20 cellular contexts compared by ENCODE assay signal in genomic region chr5:264346-264745, GRCh38. TPM values are rescaled to one million over a fixed set of nuclear protein-coding genes. Genes with fewer than 3 reads are reported as not detected.
DNase-seq lines count a peak whose midpoint lies in the region; ATAC-seq, FAIRE-seq and TF ChIP-seq lines count a peak whose summit lies in the region.
"Had no signal": no experiment of that assay in that cellular context is flagged by ENCODE, and none has a peak within 500 bp of the region (broad histone marks: within the 10 kb centered on the region; RNA-seq: fewer than 3 reads in every experiment).

No MANE protein-coding gene starts in this region.

- no peak for TF ChIP-seq POLR2A in K562 (conservative IDR thresholded peaks at IDR 0.05)

- H2AFZ ChIP-seq in K562 (ENCODE audit: low read depth, low read length), result no peak overlapping the region
- no peak overlapping the region for H2AFZ ChIP-seq in smooth muscle cell (ENCODE audit: low read depth)

- H3K4me3 ChIP-seq in K562 (no peak overlapping the region), smooth muscle cell (no peak overlapping the region)
- H3K4me3 ChIP-seq: gastrocnemius medialis had no signal

- H3K9me3 ChIP-seq in K562 (replicated peaks; ENCODE audit: control insufficient read depth, insufficient read depth, low read depth, low read length) (no peaks in the 10 kb centered on the region), smooth muscle cell (replicated peaks; ENCODE audit: low read depth) (no peaks in the 10 kb centered on the region)
- H3K9me3 ChIP-seq: gastrocnemius medialis had no signal

- H3K27ac Mint-ChIP-seq in activated CD4-positive, alpha-beta T cell treated with anti-CD3 and anti-CD28 coated beads, Interleukin-2, amount 10 ng/mL, durations not matched to agents 24 days and 14 days, result peak overlapping the region; percentile 41
- H3K27ac Mint-ChIP-seq: T-helper 1 cell treated with Interleukin-12 subunit alpha and Interleukin-12 subunit beta and Interleukin-4 antibody, amounts not matched to agents 30 μg/mL and 1 μg/mL, for 36 hours had no signal

- no peak; the same call in 2 of the 3 replicates for ATAC-seq in K562
- ATAC-seq in HG02885 (IDR thresholded peaks at IDR 0.05; ENCODE audit: poor library complexity, unreplicated experiment), result no peak
- ATAC-seq: gastrocnemius medialis; stimulated activated effector memory CD8-positive, alpha-beta T cell treated with anti-CD3 and anti-CD28 coated beads, Interleukin-12 subunit alpha, Interleukin-12 subunit beta, amount 100 ng/mL, for 72 hours had no signal

- H3K4me3 Mint-ChIP-seq in activated CD4-positive, alpha-beta T cell treated with anti-CD3 and anti-CD28 coated beads, Interleukin-2, amount 10 ng/mL, durations not matched to agents 24 days and 14 days, result no peak overlapping the region
- H3K4me3 Mint-ChIP-seq: stimulated activated effector memory CD8-positive, alpha-beta T cell treated with anti-CD3 and anti-CD28 coated beads, Interleukin-12 subunit alpha, Interleukin-12 subunit beta, amount 100 ng/mL, for 72 hours; T-helper 1 cell treated with Interleukin-12 subunit alpha and Interleukin-12 subunit beta and Interleukin-4 antibody, amounts not matched to agents 30 μg/mL and 1 μg/mL, for 36 hours had no signal

- no peak overlapping the region for H3K4me2 ChIP-seq in K562 (ENCODE audit: insufficient read depth, low read length)
- H3K4me2 ChIP-seq in smooth muscle cell, result peak overlapping the region; percentile 73

- TF ChIP-seq CTCF in K562 (IDR thresholded peaks at IDR 0.05 in 2 of 3, conservative IDR thresholded peaks at IDR 0.05 in 1 of 3; ENCODE audit: insufficient read depth in 2 of 3, low read depth in 1 of 3, low read length in 3 of 3) (no peak), smooth muscle cell (IDR thresholded peaks at IDR 0.05; ENCODE audit: borderline replicate concordance, insufficient read depth, poor library complexity, severe bottlenecking) (no peak), GM13976 (IDR thresholded peaks at IDR 0.05; ENCODE audit: borderline replicate concordance, control extremely low read depth, extremely low read depth, insufficient read depth, missing control alignments) (no peak)

- peaks cover 27% of the 10 kb centered on the region for H3K36me3 Mint-ChIP-seq in activated CD4-positive, alpha-beta T cell treated with anti-CD3 and anti-CD28 coated beads, Interleukin-2, amount 10 ng/mL, durations not matched to agents 24 days and 14 days (ENCODE audit: low read depth)

- intact Hi-C loops in activated CD4-positive, alpha-beta T cell treated with anti-CD3 and anti-CD28 coated beads, Interleukin-2, amount 10 ng/mL, durations not matched to agents 24 days and 14 days (cut with micrococcal nuclease), result no loop called here
- intact Hi-C loops in K562 (cut with micrococcal nuclease), result no loop called here

- in situ Hi-C loops in K562 (cut with MboI) (loop anchor here (5.0 kb wide), 1 partner anchor 1303 kb away; no protein-coding TSS in a partner anchor), GM13976 (cut with MboI; ENCODE audit: low sequenced_read_pairs, unreplicated experiment) (no loop called here)

- H3K9ac ChIP-seq in K562 (ENCODE audit: insufficient read depth in 1 of 2, low read depth in 2 of 2, low read length in 2 of 2) (peak overlapping the region in 1 of 2 experiments; percentile 68; a peak in 1 of 4 replicates), smooth muscle cell (ENCODE audit: low read depth) (peak overlapping the region; percentile 19)

- FAIRE-seq in K562 (lab: Jason Lieb, UNC), result no peak
- FAIRE-seq: GM12892 had no signal

- no peak overlapping the region for H3K27ac ChIP-seq in K562 (ENCODE audit: extremely low read depth, low read depth, low read length)
- peak overlapping the region; percentile 62 for H3K27ac ChIP-seq in layer of hippocampus (ENCODE audit: low read depth, low read length)
- H3K27ac ChIP-seq in smooth muscle cell (ENCODE audit: low read depth), result peak overlapping the region; percentile 85

- no peaks in the 10 kb centered on the region for H3K9me1 ChIP-seq in K562 (ENCODE audit: control insufficient read depth, insufficient read depth, low read length)

- peaks cover 3% of the 10 kb centered on the region for H3K4me1 Mint-ChIP-seq in activated CD4-positive, alpha-beta T cell treated with anti-CD3 and anti-CD28 coated beads, Interleukin-2, amount 10 ng/mL, durations not matched to agents 24 days and 14 days

- BruUV-seq in K562 (replicated peaks; lab: Mats Ljungman, UMichigan), result no TSS peak

- H3K36me3 ChIP-seq in K562 (ENCODE audit: control insufficient read depth, insufficient read depth, low read length), result peaks cover 27% of the 10 kb centered on the region; the same call in 2 of the 3 replicates
- no peaks in the 10 kb centered on the region for H3K36me3 ChIP-seq in smooth muscle cell (ENCODE audit: low read depth)

- H4K20me1 ChIP-seq in K562 (replicated peaks; ENCODE audit: control insufficient read depth, insufficient read depth, low read length) (no peaks in the 10 kb centered on the region), smooth muscle cell (ENCODE audit: low read depth) (no peaks in the 10 kb centered on the region)

- no peak for TF ChIP-seq RAD21 in K562 (CRISPR knock-in tag; conservative IDR thresholded peaks at IDR 0.05 in 1 of 2, IDR thresholded peaks at IDR 0.05 in 1 of 2)

- WGBS in K562 (ENCODE audit: insufficient coverage, low coverage, missing lambda C conversion rate), result 91% methylated on average over 11 of the region's 11 CpGs
- WGBS in smooth muscle cell (ENCODE audit: low lambda C conversion rate), result 89% methylated on average over 11 of the region's 11 CpGs

- H3K27me3 ChIP-seq in K562 (ENCODE audit: control insufficient read depth in 2 of 2, insufficient read depth in 2 of 2, low read length in 2 of 2), result no peaks in the 10 kb centered on the region
- no peaks in the 10 kb centered on the region for H3K27me3 ChIP-seq in layer of hippocampus (ENCODE audit: control insufficient read depth, insufficient read depth, low read length)
- no peaks in the 10 kb centered on the region for H3K27me3 ChIP-seq in smooth muscle cell (ENCODE audit: low read depth)
- H3K27me3 ChIP-seq: gastrocnemius medialis had no signal

- peaks cover 4% of the 10 kb centered on the region for H3K9me3 Mint-ChIP-seq in activated CD4-positive, alpha-beta T cell treated with anti-CD3 and anti-CD28 coated beads, Interleukin-2, amount 10 ng/mL, durations not matched to agents 24 days and 14 days
- H3K9me3 Mint-ChIP-seq: stimulated activated effector memory CD8-positive, alpha-beta T cell treated with anti-CD3 and anti-CD28 coated beads, Interleukin-12 subunit alpha, Interleukin-12 subunit beta, amount 100 ng/mL, for 72 hours had no signal

- DNase-seq in activated CD4-positive, alpha-beta T cell treated with anti-CD3 and anti-CD28 coated beads, Interleukin-2, amount 10 ng/mL, durations not matched to agents 24 days and 14 days, result no peak
- DNase-seq in activated CD4-positive, alpha-beta T cell treated with anti-CD3 and anti-CD28 coated beads, Interleukin-2, amount 50 U/mL, for 4 hours, result no peak
- no peak for DNase-seq in K562 (ENCODE audit: extremely low read depth in 1 of 4, low spot score in 3 of 4)
- no peak for DNase-seq in smooth muscle cell (lab: John Stamatoyannopoulos, UW; ENCODE audit: unreplicated experiment)
- DNase-seq in GM13976 (ENCODE audit: low spot score), result no peak
- no peak for DNase-seq in KG1 (lab: John Stamatoyannopoulos, UW)
- DNase-seq: 8988T; activated CD4-positive, alpha-beta T cell treated with anti-CD3 and anti-CD28 coated beads for 1 hour; activated effector memory CD4-positive, alpha-beta T cell treated with Interleukin-2 at 50 U/mL for 16 hours; effector CD4-positive, alpha-beta T cell; gastrocnemius medialis; islet precursor cell; NCI-H1105; NCI-H446; stimulated activated CD4-positive, alpha-beta T cell treated with anti-CD3 and anti-CD28 coated beads, Interleukin-4, amount 100 ng/mL, for 4 hours had no signal

- CTCF ChIA-PET in K562 (lab: Yijun Ruan, JAX; ENCODE audit: low intra/inter-chr PET ratio), result no interaction called here

- TF ChIP-seq EP300 in K562 (IDR thresholded peaks at IDR 0.05; ENCODE audit: low read length), result no peak

- H3K27me3 Mint-ChIP-seq in activated CD4-positive, alpha-beta T cell treated with anti-CD3 and anti-CD28 coated beads, Interleukin-2, amount 10 ng/mL, durations not matched to agents 24 days and 14 days, result no peaks in the 10 kb centered on the region

- H3K4me1 ChIP-seq in K562 (replicated peaks in 1 of 2; ENCODE audit: control insufficient read depth in 2 of 2, insufficient read depth in 2 of 2, low read length in 2 of 2) (no peaks in the 10 kb centered on the region), smooth muscle cell (ENCODE audit: low read depth) (no peaks in the 10 kb centered on the region)
- H3K4me1 ChIP-seq: gastrocnemius medialis had no signal

- POLR2A ChIA-PET in K562 (lab: Yijun Ruan, JAX), result no interaction called here

- no peaks in the 10 kb centered on the region for H3K79me2 ChIP-seq in K562 (ENCODE audit: control insufficient read depth, insufficient read depth, low read length)
- H3K79me2 ChIP-seq in smooth muscle cell (ENCODE audit: low read depth), result no peaks in the 10 kb centered on the region

- peaks cover 13% of the 10 kb centered on the region for H3F3A ChIP-seq in smooth muscle cell (ENCODE audit: low read depth)

RNA-seq across cellular contexts. Expression of gene PDCD6, which starts 7.1 kb away (rescaled TPM):
- 118 and 119 TPM in 2 replicates for total RNA-seq in activated CD4-positive, alpha-beta T cell treated with anti-CD3 and anti-CD28 coated beads, Interleukin-2, amount 10 ng/mL, durations not matched to agents 24 days and 14 days
- 308 and 309 TPM in 2 replicates for total RNA-seq in K562 (2011; cell fraction: chromatin; rRNA removed; ENCODE audit: low replicate concordance)
- total RNA-seq in K562 (2011; cell fraction: nucleolus; rRNA removed), result 184 and 199 TPM in 2 replicates
- total RNA-seq in K562 (2011; cell fraction: nucleoplasm; rRNA removed), result 242 and 272 TPM in 2 replicates
- total RNA-seq in K562 (2014; rRNA removed) (197 and 226 TPM in 2 replicates), K562 (2014; rRNA removed; fragmentation: Illumina TruSeq; extraction: Trizol) (196 and 217 TPM in 2 replicates), K562 (2015; rRNA removed; fragmentation: Illumina TruSeq; extraction: Trizol) (187 and 193 TPM in 2 replicates), K562 (2021) (148 and 156 TPM in 2 replicates), smooth muscle cell (96.2 and 142 TPM in 2 replicates)
- polyA plus RNA-seq in K562 (2011; rRNA removed) (350 and 487 TPM in 2 replicates), K562 (2014; fragmentation: Illumina TruSeq; extraction: Trizol) (192 and 199 TPM in 2 replicates), K562 (2014; fragmentation: Nextera tagmentation; extraction: Ambion mirVana) (10 to 100 TPM; 36.4 to 50.0 TPM), K562 (2014; rRNA removed) (231 and 257 TPM in 2 replicates), smooth muscle cell (148 and 166 TPM in 2 replicates)
- 426 and 451 TPM in 2 replicates for polyA plus RNA-seq in K562 (2011; cell fraction: cytosol; rRNA removed)
- polyA plus RNA-seq in K562 (2011; cell fraction: nucleus; rRNA removed), result 307 and 341 TPM in 2 replicates
- polyA plus RNA-seq in K562 (2012), result 174 and 212 TPM in 2 replicates
- 195 and 295 TPM in 2 replicates for polyA minus RNA-seq in K562 (2011; rRNA and poly(A)+ RNA removed)
- 84.1 and 88.1 TPM in 2 replicates for polyA minus RNA-seq in K562 (2011; cell fraction: cytosol; rRNA and poly(A)+ RNA removed)
- polyA minus RNA-seq in K562 (2011; cell fraction: nucleus; rRNA and poly(A)+ RNA removed), result 71.5 and 88.4 TPM in 2 replicates

RNA-seq across cellular contexts. Expression of gene SDHA, which starts 46.2 kb away (rescaled TPM):
- total RNA-seq in activated CD4-positive, alpha-beta T cell treated with anti-CD3 and anti-CD28 coated beads, Interleukin-2, amount 10 ng/mL, durations not matched to agents 24 days and 14 days, result 147 and 150 TPM in 2 replicates
- total RNA-seq in K562 (2011; cell fraction: chromatin; rRNA removed; ENCODE audit: low replicate concordance), result 341 and 368 TPM in 2 replicates
- 192 and 207 TPM in 2 replicates for total RNA-seq in K562 (2011; cell fraction: nucleolus; rRNA removed)
- total RNA-seq in K562 (2011; cell fraction: nucleoplasm; rRNA removed), result 270 and 283 TPM in 2 replicates
- total RNA-seq in K562 (2014; rRNA removed), result 103 and 146 TPM in 2 replicates
- 130 TPM in 2 replicates for total RNA-seq in K562 (2014; rRNA removed; fragmentation: Illumina TruSeq; extraction: Trizol)
- 113 and 115 TPM in 2 replicates for total RNA-seq in K562 (2015; rRNA removed; fragmentation: Illumina TruSeq; extraction: Trizol)
- 185 and 191 TPM in 2 replicates for total RNA-seq in K562 (2021)
- polyA plus RNA-seq in K562 (2011; rRNA removed), result 130 and 203 TPM in 2 replicates
- 161 and 178 TPM in 2 replicates for polyA plus RNA-seq in K562 (2011; cell fraction: cytosol; rRNA removed)
- polyA plus RNA-seq in K562 (2011; cell fraction: nucleus; rRNA removed), result 237 and 251 TPM in 2 replicates
- 132 and 206 TPM in 2 replicates for polyA plus RNA-seq in K562 (2012)
- polyA plus RNA-seq in K562 (2014; fragmentation: Illumina TruSeq; extraction: Trizol), result 146 and 152 TPM in 2 replicates
- 100 to 1,000 TPM in 1 of 2 experiments, 10 to 100 TPM in 1; 82.9 to 136 TPM for polyA plus RNA-seq in K562 (2014; fragmentation: Nextera tagmentation; extraction: Ambion mirVana)
- 112 and 118 TPM in 2 replicates for polyA plus RNA-seq in K562 (2014; rRNA removed)
- 238 and 274 TPM in 2 replicates for polyA minus RNA-seq in K562 (2011; rRNA and poly(A)+ RNA removed)
- 120 and 160 TPM in 2 replicates for polyA minus RNA-seq in K562 (2011; cell fraction: cytosol; rRNA and poly(A)+ RNA removed)
- polyA minus RNA-seq in K562 (2011; cell fraction: nucleus; rRNA and poly(A)+ RNA removed), result 141 and 182 TPM in 2 replicates
- total RNA-seq in smooth muscle cell, result 59.7 and 68.7 TPM in 2 replicates
- polyA plus RNA-seq in smooth muscle cell, result 120 and 130 TPM in 2 replicates

RNA-seq across cellular contexts. Expression of gene CCDC127, which starts 46.4 kb away (rescaled TPM):
- 7.1 and 7.7 TPM in 2 replicates for total RNA-seq in activated CD4-positive, alpha-beta T cell treated with anti-CD3 and anti-CD28 coated beads, Interleukin-2, amount 10 ng/mL, durations not matched to agents 24 days and 14 days
- 14.4 and 16.8 TPM in 2 replicates for total RNA-seq in K562 (2011; cell fraction: chromatin; rRNA removed; ENCODE audit: low replicate concordance)
- total RNA-seq in K562 (2011; cell fraction: nucleolus; rRNA removed), result 9.2 and 9.5 TPM in 2 replicates
- 12.6 and 16.5 TPM in 2 replicates for total RNA-seq in K562 (2011; cell fraction: nucleoplasm; rRNA removed)
- total RNA-seq in K562 (2014; rRNA removed) (3.1 and 3.8 TPM in 2 replicates), K562 (2014; rRNA removed; fragmentation: Illumina TruSeq; extraction: Trizol) (3.2 and 3.6 TPM in 2 replicates), K562 (2015; rRNA removed; fragmentation: Illumina TruSeq; extraction: Trizol) (3.2 and 3.8 TPM in 2 replicates), K562 (2021) (4.3 and 4.5 TPM in 2 replicates), smooth muscle cell (2.8 and 3.2 TPM in 2 replicates)
- polyA plus RNA-seq in K562 (2011; rRNA removed) (3.0 and 4.1 TPM in 2 replicates), K562 (2014; fragmentation: Illumina TruSeq; extraction: Trizol) (2.7 and 2.9 TPM in 2 replicates), K562 (2014; fragmentation: Nextera tagmentation; extraction: Ambion mirVana) (1 to 10 TPM; 4.4 to 4.5 TPM), K562 (2014; rRNA removed) (2.8 and 4.2 TPM in 2 replicates), smooth muscle cell (8.6 and 9.0 TPM in 2 replicates)
- 2.8 and 3.1 TPM in 2 replicates for polyA plus RNA-seq in K562 (2011; cell fraction: cytosol; rRNA removed)
- 4.0 and 4.3 TPM in 2 replicates for polyA plus RNA-seq in K562 (2011; cell fraction: nucleus; rRNA removed)
- polyA plus RNA-seq in K562 (2012), result 3.4 and 4.8 TPM in 2 replicates
- 3.9 and 4.0 TPM in 2 replicates for polyA minus RNA-seq in K562 (2011; rRNA and poly(A)+ RNA removed)
- polyA minus RNA-seq in K562 (2011; cell fraction: cytosol; rRNA and poly(A)+ RNA removed), result 1.1 and 3.1 TPM in 2 replicates
- 6.7 and 9.2 TPM in 2 replicates for polyA minus RNA-seq in K562 (2011; cell fraction: nucleus; rRNA and poly(A)+ RNA removed)

RNA-seq across cellular contexts. Expression of gene AHRR, which starts 57.2 kb away (rescaled TPM):
- 25.8 and 26.0 TPM in 2 replicates for total RNA-seq in activated CD4-positive, alpha-beta T cell treated with anti-CD3 and anti-CD28 coated beads, Interleukin-2, amount 10 ng/mL, durations not matched to agents 24 days and 14 days
- total RNA-seq in K562 (2011; cell fraction: chromatin; rRNA removed; ENCODE audit: low replicate concordance), result 2.8 and 5.5 TPM in 2 replicates
- total RNA-seq in K562 (2011; cell fraction: nucleolus; rRNA removed), result 2.1 and 3.2 TPM in 2 replicates
- 0.99 and 1.4 TPM in 2 replicates for total RNA-seq in K562 (2011; cell fraction: nucleoplasm; rRNA removed)
- total RNA-seq in K562 (2014; rRNA removed) (0.82 and 1.1 TPM in 2 replicates), K562 (2014; rRNA removed; fragmentation: Illumina TruSeq; extraction: Trizol) (0.18 and 0.61 TPM in 2 replicates), K562 (2015; rRNA removed; fragmentation: Illumina TruSeq; extraction: Trizol) (1.2 TPM in 2 replicates), K562 (2021) (1.6 and 1.8 TPM in 2 replicates), smooth muscle cell (14.4 and 23.4 TPM in 2 replicates)
- polyA plus RNA-seq in K562 (2011; rRNA removed) (0.68 and 1.3 TPM in 2 replicates), K562 (2014; fragmentation: Illumina TruSeq; extraction: Trizol) (0.43 and 0.72 TPM in 2 replicates), K562 (2014; fragmentation: Nextera tagmentation; extraction: Ambion mirVana) (under 1 TPM in 1 of 2 experiments, not detected in 1; 0.06 TPM), K562 (2014; rRNA removed) (0.89 and 1.8 TPM in 2 replicates), smooth muscle cell (18.2 and 20.8 TPM in 2 replicates)
- 0.88 and 1.8 TPM in 2 replicates for polyA plus RNA-seq in K562 (2011; cell fraction: cytosol; rRNA removed)
- polyA plus RNA-seq in K562 (2011; cell fraction: nucleus; rRNA removed), result 5.4 and 7.4 TPM in 2 replicates
- polyA plus RNA-seq in K562 (2012), result 1.6 and 4.2 TPM in 2 replicates
- polyA minus RNA-seq in K562 (2011; rRNA and poly(A)+ RNA removed), result 0.15 and 0.91 TPM in 2 replicates
- 0.76 and 1.3 TPM in 2 replicates for polyA minus RNA-seq in K562 (2011; cell fraction: cytosol; rRNA and poly(A)+ RNA removed)
- 2.3 and 2.9 TPM in 2 replicates for polyA minus RNA-seq in K562 (2011; cell fraction: nucleus; rRNA and poly(A)+ RNA removed)
